ENCODE assay signal across 1 cellular context in genomic region chr19:3695124-3695733, GRCh38.
TF ChIP-seq lines count a peak whose summit lies in the region.

No MANE protein-coding gene starts in this region.

TF ChIP-seq in K562, 482 proteins besides CTCF, POLR2A, EP300 and RAD21:
- TF ChIP-seq RBFOX2 (IDR thresholded peaks at IDR 0.05; ENCODE audit: low read depth, low read length) (0 out of 2 replicates have a peak, but pooled peaks have one; percentile 15), ZNF395 (CRISPR knock-in tag; IDR thresholded peaks at IDR 0.05) (no peak), KDM1A (IDR thresholded peaks at IDR 0.05) (peak in 1 of 2 experiments; percentile 41; a peak in 1 of 4 replicates), ZBTB49 (CRISPR knock-in tag; IDR thresholded peaks at IDR 0.05; ENCODE audit: borderline replicate concordance) (no peak), RHOXF2B (CRISPR knock-in tag; conservative IDR thresholded peaks at IDR 0.05) (no peak), BCOR (IDR thresholded peaks at IDR 0.05) (peak; percentile 74; the same call in 1 of the 2 replicates), ADNP (tag; IDR thresholded peaks at IDR 0.05) (0 out of 2 replicates have a peak, but pooled peaks have one; percentile 42), RBM25 (IDR thresholded peaks at IDR 0.05; ENCODE audit: low read depth, low read length, severe bottlenecking) (peak; percentile 57), RCOR1 (IDR thresholded peaks at IDR 0.05; ENCODE audit: borderline replicate concordance in 1 of 2, low read depth in 2 of 2, low read length in 2 of 2) (0 out of 4 replicates have a peak, but pooled peaks of 1 of the 2 experiments have one; percentile 37), POLR2G (IDR thresholded peaks at IDR 0.05; ENCODE audit: low read depth, low read length) (no peak), CBFA2T3 (IDR thresholded peaks at IDR 0.05) (no peak), KDM2B (CRISPR knock-in tag; IDR thresholded peaks at IDR 0.05) (no peak)
